ENCODE assay signal across 16 cellular contexts in the genomic region with DNA sequence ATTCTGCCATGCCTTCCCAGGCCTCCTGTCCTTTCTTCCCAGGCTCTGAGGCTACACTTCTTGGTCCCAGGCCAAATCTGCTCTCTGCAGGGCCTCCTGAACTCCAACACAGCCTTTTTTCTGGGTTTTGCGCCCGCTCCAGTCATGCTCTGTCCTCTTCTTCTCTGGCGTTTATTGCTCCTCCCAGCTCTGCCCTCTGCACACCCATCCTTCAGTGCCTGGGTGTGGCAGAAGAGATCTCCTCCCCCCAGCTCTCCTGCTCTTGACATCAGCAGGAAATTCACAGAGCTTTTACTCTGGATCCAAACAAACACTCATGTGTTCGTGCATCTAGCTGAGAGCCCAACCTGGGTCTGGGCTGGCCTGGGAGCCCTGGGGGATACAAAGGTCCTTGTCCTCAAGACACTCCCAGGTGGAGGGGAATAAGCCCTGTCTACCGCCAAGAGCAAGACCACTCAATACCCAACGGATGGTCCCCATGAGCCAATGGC. TPM values are rescaled to one million over a fixed set of nuclear protein-coding genes. Genes with fewer than 3 reads are reported as not detected.
DNase-seq lines count a peak whose midpoint lies in the region; ATAC-seq, FAIRE-seq and TF ChIP-seq lines count a peak whose summit lies in the region.
"Had no signal": no experiment of that assay in that cellular context is flagged by ENCODE, and none has a peak within 500 bp of the region (broad histone marks: within the 10 kb centered on the region; RNA-seq: fewer than 3 reads in every experiment).

No MANE protein-coding gene starts in this region.

- H3K4me3 ChIP-seq in fibroblast of pulmonary artery (replicated peaks; ENCODE audit: low read depth, low read length) (no peak overlapping the region), small intestine (ENCODE audit: low read depth in 1 of 2, low read length in 2 of 2) (no peak overlapping the region)
- H3K4me3 ChIP-seq: esophagus muscularis mucosa, GM23338, prostate gland, vagina had no signal

- peak; percentile 32 for DNase-seq in NCI-H748 (lab: John Stamatoyannopoulos, UW; ENCODE audit: unreplicated experiment)
- DNase-seq in NCI-H748 treated with DMSO at 0.1 percent for 48 hours (lab: John Stamatoyannopoulos, UW): no peak
- peak; percentile 15 for DNase-seq in NCI-H774 (lab: John Stamatoyannopoulos, UW)
- DNase-seq in fibroblast of pulmonary artery (ENCODE audit: low read depth): peak; percentile 38
- peak; percentile 94 for DNase-seq in small intestine
- DNase-seq in naive thymus-derived CD8-positive, alpha-beta T cell: no peak
- DNase-seq in NCI-H526 (lab: John Stamatoyannopoulos, UW): no peak
- DNase-seq: NCI-H526 treated with DMSO at 0.1 percent for 48 hours had no signal

- FAIRE-seq in small intestine (lab: Jason Lieb, UNC): no peak
- FAIRE-seq: G401.6 had no signal

- H3K4me1 Mint-ChIP-seq in naive thymus-derived CD8-positive, alpha-beta T cell: peaks cover 13 to 34% (median 34%) of the 10 kb centered on the region in 4 donors

- H3K4me1 ChIP-seq in small intestine (ENCODE audit: control insufficient read depth in 2 of 2, insufficient read depth in 1 of 2, low read depth in 1 of 2, low read length in 1 of 2): peaks cover 2 to 13% of the 10 kb centered on the region in 2 donors

- peak overlapping the region; percentile 28 to 83 for H3K27ac ChIP-seq in small intestine (ENCODE audit: low read depth in 1 of 2, low read length in 1 of 2)
- H3K27ac ChIP-seq: esophagus muscularis mucosa, prostate gland, vagina had no signal

- POLR2A ChIA-PET in naive thymus-derived CD8-positive, alpha-beta T cell (lab: Charles Lee): no interaction called here

- 39 to 51% (median 40%) methylated on average over 6 of the region's 6 CpGs for WGBS in small intestine, 3 donors

- H3K36me3 Mint-ChIP-seq in naive thymus-derived CD8-positive, alpha-beta T cell: no peaks in the 10 kb centered on the region

- peak overlapping the region in 3 of 10 donors; percentile 6 to 53 (median 53) for H3K27ac Mint-ChIP-seq in naive thymus-derived CD8-positive, alpha-beta T cell
- H3K27ac Mint-ChIP-seq: GM23338 had no signal

- ATAC-seq in naive thymus-derived CD8-positive, alpha-beta T cell: no peak
- ATAC-seq in HG02678 (IDR thresholded peaks at IDR 0.05; ENCODE audit: unreplicated experiment): no peak
- ATAC-seq: GM23338 had no signal

- no peaks in the 10 kb centered on the region for H3K36me3 ChIP-seq in small intestine (ENCODE audit: control insufficient read depth in 2 of 2, insufficient read depth in 2 of 2, low read length in 2 of 2)
- H3K36me3 ChIP-seq: esophagus muscularis mucosa, prostate gland, vagina had no signal

- no peaks in the 10 kb centered on the region for H3K27me3 Mint-ChIP-seq in naive thymus-derived CD8-positive, alpha-beta T cell

- TF ChIP-seq CTCF in fibroblast of pulmonary artery (IDR thresholded peaks at IDR 0.05; ENCODE audit: low read length, missing control alignments): no peak

- no peaks in the 10 kb centered on the region for H3K27me3 ChIP-seq in small intestine (ENCODE audit: control insufficient read depth in 2 of 2, insufficient read depth in 2 of 2, low read length in 2 of 2)
- H3K27me3 ChIP-seq: esophagus muscularis mucosa, vagina had no signal

- H3K9me3 Mint-ChIP-seq in naive thymus-derived CD8-positive, alpha-beta T cell: peaks cover 0 to under 1% (median 0%) of the 10 kb centered on the region in 9 donors

- no peaks in the 10 kb centered on the region for H3K9me3 ChIP-seq in small intestine (ENCODE audit: control insufficient read depth, low read depth)
- H3K9me3 ChIP-seq: esophagus muscularis mucosa, prostate gland, vagina had no signal

- H3K4me3 Mint-ChIP-seq in naive thymus-derived CD8-positive, alpha-beta T cell: no peak overlapping the region
- H3K4me3 Mint-ChIP-seq: GM23338 had no signal

RNA-seq across cellular contexts. Expression of a gene that starts 22.9 kb away (rescaled TPM):
- 100 to 1,000 TPM; 167 to 736 (median 425) TPM for polyA plus RNA-seq in small intestine
- total RNA-seq in naive thymus-derived CD8-positive, alpha-beta T cell: not detected
- polyA plus RNA-seq in naive thymus-derived CD8-positive, alpha-beta T cell: not detected
- total RNA-seq: aorta; GM23338; T-helper 1 cell treated with Interleukin-12 subunit alpha and Interleukin-12 subunit beta and Interleukin-4 antibody, amounts not matched to agents 30 ng/mL and 1 ng/mL, for 36 hours; vagina had no signal
- polyA plus RNA-seq: GM23338 had no signal

RNA-seq across cellular contexts. Expression of a gene that starts 45.7 kb away (rescaled TPM):
- polyA plus RNA-seq in small intestine: 100 to 1,000 TPM in 1 of 3 donors, 10 to 100 TPM in 2; 71.6 to 169 (median 88.2) TPM
- 10 to 100 TPM; 10.7 to 13.2 TPM for total RNA-seq in naive thymus-derived CD8-positive, alpha-beta T cell
- 10 to 100 TPM; 60.0 to 96.3 (median 62.1) TPM for polyA plus RNA-seq in naive thymus-derived CD8-positive, alpha-beta T cell

Comparison
In these comparisons a context has a peak if more than half of its experiments do, and no peak if none do; other contexts are left out.
1. DNase-seq: peak in NCI-H748 (single experiment), NCI-H774 (single experiment), fibroblast of pulmonary artery (single experiment) and small intestine (single experiment); none in NCI-H748 treated with DMSO at 0.1 percent for 48 hours (single experiment), naive thymus-derived CD8-positive, alpha-beta T cell (0 of 10) and NCI-H526 (0 of 2).
2. RNA of a gene that starts 22.9 kb away (polyA plus RNA-seq): 167 to 736 TPM in small intestine; not detected in naive thymus-derived CD8-positive, alpha-beta T cell; every median in the first group is over 100 times any median in the second.